Comparison of ENCODE assay signal across 8 cellular contexts in genomic region chr13:60627071-60627686, GRCh38.
DNase-seq lines count a peak whose midpoint lies in the region; ATAC-seq and TF ChIP-seq lines count a peak whose summit lies in the region.

No MANE protein-coding gene starts in this region.

- DNase-seq in NOMO-1 (lab: John Stamatoyannopoulos, UW; ENCODE audit: unreplicated experiment in 2 of 2) (peak; percentile 6 to 19), NOMO-1 treated with dmso at 0.1 percent for 144 hours (lab: John Stamatoyannopoulos, UW; ENCODE audit: unreplicated experiment) (no peak), SKM-1 treated with dmso at 0.1 percent for 144 hours (lab: John Stamatoyannopoulos, UW; ENCODE audit: unreplicated experiment) (peak; percentile 20), left cardiac atrium (no peak), upper lobe of right lung (no peak), GOT3 (lab: John Stamatoyannopoulos, UW) (no peak)

- H3K4me3 ChIP-seq in KMS-11 (IDR thresholded peaks at IDR 0.05; ENCODE audit: insufficient read depth, low read depth, low read length) (no peak overlapping the region), upper lobe of right lung (no peak overlapping the region)

- H3K27me3 ChIP-seq in KMS-11 (ENCODE audit: insufficient read depth, low read depth) (no peaks in the 10 kb centered on the region), upper lobe of right lung (no peaks in the 10 kb centered on the region)

- ATAC-seq in GM21529 (IDR thresholded peaks at IDR 0.05; ENCODE audit: unreplicated experiment) (peak; percentile 73), left cardiac atrium (peak; percentile 53 to 61), upper lobe of right lung (peak; percentile 76)

- H3K4me1 ChIP-seq in KMS-11 (ENCODE audit: low read depth, poor library complexity, severe bottlenecking) (no peaks in the 10 kb centered on the region), upper lobe of right lung (no peaks in the 10 kb centered on the region)

- TF ChIP-seq CTCF in KMS-11 (conservative IDR thresholded peaks at IDR 0.05; ENCODE audit: low read depth, low read length) (peak; percentile 63), upper lobe of right lung (IDR thresholded peaks at IDR 0.05) (peak; percentile 59)

- no peaks in the 10 kb centered on the region for H4K20me1 ChIP-seq in KMS-11 (ENCODE audit: insufficient read depth)

- intact Hi-C loops in left cardiac atrium (cut with DNase I), result loop anchor here in 1 of 2 donors (5.0 kb wide), 1 partner anchor 1325 kb away; no protein-coding TSS in a partner anchor
- intact Hi-C loops in upper lobe of right lung (cut with DNase I), result no loop called here

- no peak overlapping the region for H3K4me2 ChIP-seq in KMS-11

- no peak overlapping the region for H3K9ac ChIP-seq in KMS-11

- no peaks in the 10 kb centered on the region for H3K36me3 ChIP-seq in KMS-11 (ENCODE audit: insufficient read depth)
- H3K36me3 ChIP-seq in upper lobe of right lung, result no peaks in the 10 kb centered on the region

- no peak overlapping the region for H2AFZ ChIP-seq in KMS-11 (ENCODE audit: low read depth)

- H3K9me3 ChIP-seq in upper lobe of right lung, result no peaks in the 10 kb centered on the region

- H3K27ac ChIP-seq in KMS-11, result no peak overlapping the region
- H3K27ac ChIP-seq in upper lobe of right lung, result no peak overlapping the region

- H3K79me2 ChIP-seq in KMS-11 (ENCODE audit: insufficient read depth, low read depth), result no peaks in the 10 kb centered on the region

Comparison
In these comparisons a context has a peak if more than half of its experiments do, and no peak if none do; other contexts are left out.
1. DNase-seq: peak in NOMO-1 (2 of 2) and SKM-1 treated with dmso at 0.1 percent for 144 hours (single experiment); none in NOMO-1 treated with dmso at 0.1 percent for 144 hours (single experiment), left cardiac atrium (single experiment), upper lobe of right lung (single experiment) and GOT3 (single experiment).
2. Peak in every context shown above with its lines, with median percentiles within 50 percentile points of each other: ATAC-seq.